Comparison of ENCODE assay signal across 10 cellular contexts in the genomic region with DNA sequence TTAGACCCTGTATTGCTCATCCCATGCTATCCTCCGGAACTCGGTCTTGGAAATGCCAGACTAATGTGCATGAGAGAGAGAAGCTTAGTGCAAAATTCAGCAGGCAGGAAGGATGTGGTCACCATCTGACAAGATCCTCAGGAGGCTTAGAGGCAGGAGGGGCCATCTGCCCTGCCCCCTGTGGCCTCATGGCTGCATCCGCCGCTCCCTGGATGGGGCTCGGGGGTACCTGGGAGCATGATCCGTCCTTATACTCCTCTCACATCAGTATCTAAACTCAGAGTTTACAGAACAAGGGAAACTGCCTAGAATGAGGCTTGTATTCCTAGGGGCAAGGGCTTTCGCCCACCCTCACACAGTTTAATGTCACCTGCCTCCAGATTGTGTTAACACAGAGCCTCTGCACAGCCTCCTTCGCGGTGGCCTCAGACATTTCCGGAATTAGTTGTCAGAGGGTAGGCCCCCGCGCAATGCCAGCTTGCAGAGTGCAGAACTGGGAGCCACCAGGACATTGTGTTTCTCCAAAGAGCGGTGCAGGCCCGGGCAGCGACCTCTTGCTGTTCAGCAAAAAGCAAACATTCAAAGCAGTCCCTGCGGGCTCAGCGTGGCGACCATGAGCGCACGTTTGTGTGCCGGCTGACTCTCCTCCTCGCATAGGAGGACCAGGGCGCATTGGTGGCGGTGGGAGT. TPM values are rescaled to one million over a fixed set of nuclear protein-coding genes. Genes with fewer than 3 reads are reported as not detected.
DNase-seq lines count a peak whose midpoint lies in the region; ATAC-seq and TF ChIP-seq lines count a peak whose summit lies in the region.
"Had no signal": no experiment of that assay in that cellular context is flagged by ENCODE, and none has a peak within 500 bp of the region (broad histone marks: within the 10 kb centered on the region; RNA-seq: fewer than 3 reads in every experiment).

No MANE protein-coding gene starts in this region.

- ATAC-seq in HG03097 (IDR thresholded peaks at IDR 0.05; ENCODE audit: low FRiP score, unreplicated experiment) (peak; percentile 91), GM21619 (IDR thresholded peaks at IDR 0.05; ENCODE audit: unreplicated experiment) (no peak)
- peak; percentile 70 for ATAC-seq in stimulated activated naive CD8-positive, alpha-beta T cell treated with anti-CD3 and anti-CD28 coated beads, Interleukin-15, Interleukin-2, amounts not matched to agents 100 U/mL and 50 U/mL, for 24 hours

- peak; percentile 65 for DNase-seq in Ammon's horn (ENCODE audit: low spot score)
- peak; percentile 84 for DNase-seq in UCSD-AML1 (lab: John Stamatoyannopoulos, UW; ENCODE audit: unreplicated experiment)
- peak in 8 of 10 donors; percentile 17 to 62 (median 42) for DNase-seq in dorsolateral prefrontal cortex
- DNase-seq in stimulated activated naive CD8-positive, alpha-beta T cell treated with anti-CD3 and anti-CD28 coated beads, Interleukin-15, Interleukin-2, amounts not matched to agents 100 U/mL and 50 U/mL, for 24 hours, result peak; percentile 40
- DNase-seq in SW480 (ENCODE audit: low spot score), result no peak
- no peak for DNase-seq in kidney tubule cell (ENCODE audit: low spot score)

- intact Hi-C loops in dorsolateral prefrontal cortex (cut with DNase I), result no loop called here

- peak overlapping the region in 16 of 59 donors; percentile 1 to 68 (median 32) for H3K27ac ChIP-seq in dorsolateral prefrontal cortex
- H3K27ac ChIP-seq: C4-2B had no signal

- peak in 5 of 56 donors; percentile 6 to 27 (median 17) for TF ChIP-seq CTCF in dorsolateral prefrontal cortex (IDR thresholded peaks at IDR 0.05 in 54 of 56, conservative IDR thresholded peaks at IDR 0.05 in 2 of 56; ENCODE audit: low read depth in 1 of 56, partially characterized antibody in 56 of 56)

- peaks cover 0 to 4% (median 0%) of the 10 kb centered on the region in 45 donors for H3K27me3 ChIP-seq in dorsolateral prefrontal cortex

- H3K4me3 ChIP-seq in dorsolateral prefrontal cortex, result peak overlapping the region in 23 of 59 donors; percentile 1 to 37 (median 18)

RNA-seq across cellular contexts. Expression of gene GPR12, which starts 39.2 kb away (rescaled TPM):
- total RNA-seq in dorsolateral prefrontal cortex, result 10 to 100 TPM in 119 of 120 experiments, 1 to 10 TPM in 1; 6.1 to 27.7 (median 17.8) TPM
- total RNA-seq: fibroblast of villous mesenchyme had no signal

Comparison
In these comparisons a context has a peak if more than half of its experiments do, and no peak if none do; other contexts are left out.
1. DNase-seq: peak in Ammon's horn (single experiment), UCSD-AML1 (single experiment), dorsolateral prefrontal cortex (8 of 10) and stimulated activated naive CD8-positive, alpha-beta T cell treated with anti-CD3 and anti-CD28 coated beads, Interleukin-15, Interleukin-2, amounts not matched to agents 100 U/mL and 50 U/mL, for 24 hours (single experiment); none in SW480 (single experiment) and kidney tubule cell (single experiment).